In the genomic region with DNA sequence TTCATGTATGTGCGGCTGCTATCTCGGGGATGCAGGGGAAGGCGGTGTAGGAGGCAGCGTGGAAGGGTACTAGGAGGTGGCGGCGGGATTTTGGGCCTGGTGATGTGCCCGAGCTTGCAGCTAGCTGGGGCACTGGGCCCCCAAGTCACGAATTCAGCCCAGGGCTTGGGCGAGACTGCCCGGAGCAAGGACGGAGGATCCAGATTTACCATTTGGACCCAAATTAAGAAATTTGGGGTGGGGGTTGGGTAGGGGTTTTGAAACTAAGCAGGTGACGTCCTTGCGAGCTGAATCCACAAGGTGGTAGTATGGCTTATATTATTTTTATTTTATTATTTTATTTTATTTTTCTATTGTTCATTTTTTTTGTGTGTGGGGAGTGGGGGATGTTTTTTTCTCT, we compare ENCODE assay signal across 9 cellular contexts. TPM values are rescaled to one million over a fixed set of nuclear protein-coding genes. Genes with fewer than 3 reads are reported as not detected.
DNase-seq lines count a peak whose midpoint lies in the region; ATAC-seq lines count a peak whose summit lies in the region.
"Had no signal": no experiment of that assay in that cellular context is flagged by ENCODE, and none has a peak within 500 bp of the region (broad histone marks: within the 10 kb centered on the region; RNA-seq: fewer than 3 reads in every experiment).

No MANE protein-coding gene starts in this region.

- DNase-seq in EH (ENCODE audit: low read depth) (peak; percentile 24), myocyte (ENCODE audit: low read depth) (peak; percentile 13), GM19238 (ENCODE audit: insufficient read length, low spot score) (no peak)
- DNase-seq in central memory CD4-positive, alpha-beta T cell: no peak

- no peaks in the 10 kb centered on the region for H3K9me3 Mint-ChIP-seq in dendritic cell treated with granulocyte-macrophage colony-stimulating factor and Interleukin-4, amounts not matched to agents 40 ng/mL and 50 ng/mL, for 4 days
- H3K9me3 Mint-ChIP-seq: IgD-negative memory B cell, nephron had no signal

- ATAC-seq in HG03039 (IDR thresholded peaks at IDR 0.05; ENCODE audit: unreplicated experiment): no peak

- H3K9ac ChIP-seq in HUES64 (ENCODE audit: low read depth, low read length): peak overlapping the region; percentile 85

- intact Hi-C loops in dendritic cell treated with granulocyte-macrophage colony-stimulating factor and Interleukin-4, amounts not matched to agents 40 ng/mL and 50 ng/mL, for 4 days (cut with micrococcal nuclease): no loop called here

- H3K4me1 ChIP-seq in HUES64 (ENCODE audit: insufficient read depth, low read length): peaks cover 14% of the 10 kb centered on the region

- peaks cover 42% of the 10 kb centered on the region for H3K27me3 Mint-ChIP-seq in dendritic cell treated with granulocyte-macrophage colony-stimulating factor and Interleukin-4, amounts not matched to agents 40 ng/mL and 50 ng/mL, for 4 days
- H3K27me3 Mint-ChIP-seq: IgD-negative memory B cell had no signal

- H3K36me3 ChIP-seq in HUES64 (ENCODE audit: insufficient read depth, low read length): no peaks in the 10 kb centered on the region

- no peaks in the 10 kb centered on the region for H3K36me3 Mint-ChIP-seq in dendritic cell treated with granulocyte-macrophage colony-stimulating factor and Interleukin-4, amounts not matched to agents 40 ng/mL and 50 ng/mL, for 4 days (ENCODE audit: low read depth)
- H3K36me3 Mint-ChIP-seq: IgD-negative memory B cell had no signal

- H3K27ac ChIP-seq in HUES64 (ENCODE audit: low read depth, low read length): no peak overlapping the region; the same call in 1 of the 2 replicates

- no peaks in the 10 kb centered on the region for H3K27me3 ChIP-seq in HUES64 (ENCODE audit: insufficient read depth, low read length)

- no peaks in the 10 kb centered on the region for H3K9me3 ChIP-seq in HUES64 (ENCODE audit: insufficient read depth, low read depth, low read length)

- H3K4me3 ChIP-seq in HUES64 (ENCODE audit: low read length): peak overlapping the region; percentile 80

- peaks cover 12% of the 10 kb centered on the region for H3K4me1 Mint-ChIP-seq in dendritic cell treated with granulocyte-macrophage colony-stimulating factor and Interleukin-4, amounts not matched to agents 40 ng/mL and 50 ng/mL, for 4 days (ENCODE audit: low read depth)
- H3K4me1 Mint-ChIP-seq: IgD-negative memory B cell, nephron had no signal

- H3K27ac Mint-ChIP-seq in dendritic cell treated with granulocyte-macrophage colony-stimulating factor and Interleukin-4, amounts not matched to agents 40 ng/mL and 50 ng/mL, for 4 days: no peak overlapping the region
- H3K27ac Mint-ChIP-seq: IgD-negative memory B cell, nephron had no signal

- under 1% methylated on average over 11 of the region's 13 CpGs for whole genome bisulfite sequencing in HUES64

- H3K4me3 Mint-ChIP-seq in dendritic cell treated with granulocyte-macrophage colony-stimulating factor and Interleukin-4, amounts not matched to agents 40 ng/mL and 50 ng/mL, for 4 days: peak overlapping the region; percentile 13
- H3K4me3 Mint-ChIP-seq: IgD-negative memory B cell, nephron had no signal

RNA-seq across cellular contexts. Expression of a gene that starts 1.0 kb away (rescaled TPM):
- polyA plus RNA-seq in HUES64 (2013, experiment 1 of 2): 27.1 TPM
- 24.2 TPM for polyA plus RNA-seq in HUES64 (2013, experiment 2 of 2)
- total RNA-seq in myocyte: 1.7 and 6.5 TPM in 2 replicates
- polyA plus RNA-seq in myocyte (2012): 0.73 TPM
- polyA plus RNA-seq: IgD-negative memory B cell had no signal

Comparison
In these comparisons a context has a peak if more than half of its experiments do, and no peak if none do; other contexts are left out.
1. DNase-seq: peak in EH (single experiment) and myocyte (single experiment); none in central memory CD4-positive, alpha-beta T cell (single experiment) and GM19238 (single experiment).